1 cellular context compared by ENCODE assay signal in the genomic region with DNA sequence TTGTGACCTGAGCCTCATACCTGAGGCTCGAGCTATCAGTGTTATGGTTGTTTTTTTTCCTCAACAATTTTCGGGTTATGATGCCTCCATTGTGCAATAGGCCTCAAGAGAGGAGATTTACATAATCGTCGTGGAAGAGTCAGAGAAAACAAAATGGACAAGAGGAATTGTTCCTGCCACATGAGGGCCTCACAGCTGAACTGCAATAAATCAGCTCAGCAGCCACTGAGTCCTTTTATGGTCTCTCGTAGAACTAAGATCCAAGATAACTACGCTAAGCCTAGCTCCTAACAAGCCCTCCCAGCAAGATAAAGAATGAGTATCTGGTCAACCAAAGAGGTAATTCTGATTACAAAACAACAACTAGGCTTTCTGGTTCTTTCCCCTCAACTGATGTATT.
TF ChIP-seq lines count a peak whose summit lies in the region.

No MANE protein-coding gene starts in this region.

TF ChIP-seq in HEK293, 187 proteins besides CTCF, POLR2A, EP300 and RAD21 (continued from another document and continues in another):
- no peak for TF ChIP-seq ZNF16 (tag by site-specific recombination; IDR thresholded peaks at IDR 0.05; ENCODE audit: low read depth)
- no peak for TF ChIP-seq ZNF266 (tag by site-specific recombination; IDR thresholded peaks at IDR 0.05; ENCODE audit: low read depth)
- TF ChIP-seq ZNF335 (tag by site-specific recombination; conservative IDR thresholded peaks at IDR 0.05) = no peak
- TF ChIP-seq RBAK (tag by site-specific recombination; IDR thresholded peaks at IDR 0.05) = no peak
- TF ChIP-seq ZNF600 (tag by site-specific recombination; IDR thresholded peaks at IDR 0.05) = no peak
- TF ChIP-seq ZNF19 (tag by site-specific recombination; IDR thresholded peaks at IDR 0.05; ENCODE audit: low read depth) = no peak
- no peak for TF ChIP-seq ZNF155 (tag by site-specific recombination; IDR thresholded peaks at IDR 0.05)
- TF ChIP-seq ZNF529 (tag by site-specific recombination; IDR thresholded peaks at IDR 0.05; ENCODE audit: insufficient replicate concordance) = no peak
- no peak for TF ChIP-seq ZNF792 (tag by site-specific recombination; IDR thresholded peaks at IDR 0.05)
- TF ChIP-seq, protein P1, sequence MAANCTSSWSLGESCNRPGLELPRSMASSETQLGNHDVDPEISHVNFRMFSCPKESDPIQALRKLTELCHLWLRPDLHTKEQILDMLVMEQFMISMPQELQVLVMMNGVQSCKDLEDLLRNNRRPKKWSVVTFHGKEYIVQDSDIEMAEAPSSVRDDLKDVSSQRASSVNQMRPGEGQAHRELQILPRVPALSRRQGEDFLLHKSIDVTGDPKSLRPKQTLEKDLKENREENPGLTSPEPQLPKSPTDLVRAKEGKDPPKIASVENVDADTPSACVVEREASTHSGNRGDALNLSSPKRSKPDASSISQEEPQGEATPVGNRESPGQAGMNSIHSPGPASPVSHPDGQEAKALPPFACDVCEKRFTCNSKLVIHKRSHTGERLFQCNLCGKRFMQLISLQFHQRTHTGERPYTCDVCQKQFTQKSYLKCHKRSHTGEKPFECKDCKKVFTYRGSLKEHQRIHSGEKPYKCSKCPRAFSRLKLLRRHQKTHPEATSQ (tag by site-specific recombination; IDR thresholded peaks at IDR 0.05) = no peak
- TF ChIP-seq ZNF610 (tag by site-specific recombination; IDR thresholded peaks at IDR 0.05; ENCODE audit: borderline replicate concordance) = peak; percentile 64; the same call in 1 of the 2 replicates
- TF ChIP-seq, protein P2, sequence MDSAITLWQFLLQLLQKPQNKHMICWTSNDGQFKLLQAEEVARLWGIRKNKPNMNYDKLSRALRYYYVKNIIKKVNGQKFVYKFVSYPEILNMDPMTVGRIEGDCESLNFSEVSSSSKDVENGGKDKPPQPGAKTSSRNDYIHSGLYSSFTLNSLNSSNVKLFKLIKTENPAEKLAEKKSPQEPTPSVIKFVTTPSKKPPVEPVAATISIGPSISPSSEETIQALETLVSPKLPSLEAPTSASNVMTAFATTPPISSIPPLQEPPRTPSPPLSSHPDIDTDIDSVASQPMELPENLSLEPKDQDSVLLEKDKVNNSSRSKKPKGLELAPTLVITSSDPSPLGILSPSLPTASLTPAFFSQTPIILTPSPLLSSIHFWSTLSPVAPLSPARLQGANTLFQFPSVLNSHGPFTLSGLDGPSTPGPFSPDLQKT (IDR thresholded peaks at IDR 0.05; ENCODE audit: borderline replicate concordance, low read depth, low read length) = no peak
- TF ChIP-seq, protein P3, sequence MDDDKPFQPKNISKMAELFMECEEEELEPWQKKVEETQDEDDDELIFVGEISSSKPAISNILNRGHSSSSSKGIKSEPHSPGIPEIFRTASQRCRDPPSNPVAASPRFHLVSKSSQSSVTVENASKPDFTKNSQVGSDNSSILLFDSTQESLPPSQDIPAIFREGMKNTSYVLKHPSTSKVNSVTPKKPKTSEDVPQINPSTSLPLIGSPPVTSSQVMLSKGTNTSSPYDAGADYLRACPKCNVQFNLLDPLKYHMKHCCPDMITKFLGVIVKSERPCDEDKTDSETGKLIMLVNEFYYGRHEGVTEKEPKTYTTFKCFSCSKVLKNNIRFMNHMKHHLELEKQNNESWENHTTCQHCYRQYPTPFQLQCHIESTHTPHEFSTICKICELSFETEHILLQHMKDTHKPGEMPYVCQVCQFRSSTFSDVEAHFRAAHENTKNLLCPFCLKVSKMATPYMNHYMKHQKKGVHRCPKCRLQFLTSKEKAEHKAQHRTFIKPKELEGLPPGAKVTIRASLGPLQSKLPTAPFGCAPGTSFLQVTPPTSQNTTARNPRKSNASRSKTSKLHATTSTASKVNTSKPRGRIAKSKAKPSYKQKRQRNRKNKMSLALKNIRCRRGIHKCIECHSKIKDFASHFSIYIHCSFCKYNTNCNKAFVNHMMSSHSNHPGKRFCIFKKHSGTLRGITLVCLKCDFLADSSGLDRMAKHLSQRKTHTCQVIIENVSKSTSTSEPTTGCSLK (tag by site-specific recombination; IDR thresholded peaks at IDR 0.05) = no peak
- no peak for TF ChIP-seq ZNF274 (IDR thresholded peaks at IDR 0.05; ENCODE audit: low read length)
- TF ChIP-seq ZNF274 (tag by site-specific recombination; IDR thresholded peaks at IDR 0.05; ENCODE audit: borderline replicate concordance) = no peak
- TF ChIP-seq ZFP41 (tag by site-specific recombination; IDR thresholded peaks at IDR 0.05; ENCODE audit: borderline replicate concordance) = no peak
- TF ChIP-seq ZNF391 (tag by site-specific recombination; IDR thresholded peaks at IDR 0.05; ENCODE audit: borderline replicate concordance, low read depth) = no peak
- no peak for TF ChIP-seq ZFHX2 (tag by site-specific recombination; conservative IDR thresholded peaks at IDR 0.05)
- no peak for TF ChIP-seq ZNF501 (tag by site-specific recombination; IDR thresholded peaks at IDR 0.05)
- peak; percentile 34; the same call in 1 of the 2 replicates for TF ChIP-seq ZBTB17 (tag by site-specific recombination; IDR thresholded peaks at IDR 0.05)
- TF ChIP-seq, protein P4, sequence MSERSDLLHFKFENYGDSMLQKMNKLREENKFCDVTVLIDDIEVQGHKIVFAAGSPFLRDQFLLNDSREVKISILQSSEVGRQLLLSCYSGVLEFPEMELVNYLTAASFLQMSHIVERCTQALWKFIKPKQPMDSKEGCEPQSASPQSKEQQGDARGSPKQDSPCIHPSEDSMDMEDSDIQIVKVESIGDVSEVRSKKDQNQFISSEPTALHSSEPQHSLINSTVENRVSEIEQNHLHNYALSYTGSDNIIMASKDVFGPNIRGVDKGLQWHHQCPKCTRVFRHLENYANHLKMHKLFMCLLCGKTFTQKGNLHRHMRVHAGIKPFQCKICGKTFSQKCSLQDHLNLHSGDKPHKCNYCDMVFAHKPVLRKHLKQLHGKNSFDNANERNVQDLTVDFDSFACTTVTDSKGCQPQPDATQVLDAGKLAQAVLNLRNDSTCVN (tag by site-specific recombination; optimal IDR thresholded peaks at IDR 0.05) = no peak
- no peak for TF ChIP-seq ZNF768 (tag by site-specific recombination; IDR thresholded peaks at IDR 0.05)
- TF ChIP-seq, protein P5, sequence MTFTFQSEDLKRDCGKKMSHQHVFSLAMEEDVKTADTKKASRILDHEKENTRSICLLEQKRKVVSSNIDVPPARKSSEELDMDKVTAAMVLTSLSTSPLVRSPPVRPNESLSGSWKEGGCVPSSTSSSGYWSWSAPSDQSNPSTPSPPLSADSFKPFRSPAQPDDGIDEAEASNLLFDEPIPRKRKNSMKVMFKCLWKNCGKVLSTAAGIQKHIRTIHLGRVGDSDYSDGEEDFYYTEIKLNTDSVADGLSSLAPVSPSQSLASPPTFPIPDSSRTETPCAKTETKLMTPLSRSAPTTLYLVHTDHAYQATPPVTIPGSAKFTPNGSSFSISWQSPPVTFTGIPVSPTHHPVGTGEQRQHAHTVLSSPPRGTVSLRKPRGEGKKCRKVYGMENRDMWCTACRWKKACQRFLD (tag by site-specific recombination; IDR thresholded peaks at IDR 0.05) = no peak
- TF ChIP-seq SETDB1 (IDR thresholded peaks at IDR 0.05; ENCODE audit: insufficient read length, low read length) = no peak
- TF ChIP-seq, protein P6, sequence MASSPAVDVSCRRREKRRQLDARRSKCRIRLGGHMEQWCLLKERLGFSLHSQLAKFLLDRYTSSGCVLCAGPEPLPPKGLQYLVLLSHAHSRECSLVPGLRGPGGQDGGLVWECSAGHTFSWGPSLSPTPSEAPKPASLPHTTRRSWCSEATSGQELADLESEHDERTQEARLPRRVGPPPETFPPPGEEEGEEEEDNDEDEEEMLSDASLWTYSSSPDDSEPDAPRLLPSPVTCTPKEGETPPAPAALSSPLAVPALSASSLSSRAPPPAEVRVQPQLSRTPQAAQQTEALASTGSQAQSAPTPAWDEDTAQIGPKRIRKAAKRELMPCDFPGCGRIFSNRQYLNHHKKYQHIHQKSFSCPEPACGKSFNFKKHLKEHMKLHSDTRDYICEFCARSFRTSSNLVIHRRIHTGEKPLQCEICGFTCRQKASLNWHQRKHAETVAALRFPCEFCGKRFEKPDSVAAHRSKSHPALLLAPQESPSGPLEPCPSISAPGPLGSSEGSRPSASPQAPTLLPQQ (tag by site-specific recombination; IDR thresholded peaks at IDR 0.05) = peak; percentile 19; the same call in 1 of the 2 replicates
- TF ChIP-seq ZNF184 (tag by site-specific recombination; IDR thresholded peaks at IDR 0.05) = no peak
- TF ChIP-seq ZNF561 (tag by site-specific recombination; IDR thresholded peaks at IDR 0.05; ENCODE audit: borderline replicate concordance) = peak; percentile 65; the same call in 1 of the 2 replicates
- no peak for TF ChIP-seq ZNF530 (tag by site-specific recombination; IDR thresholded peaks at IDR 0.05; ENCODE audit: low read depth)
- TF ChIP-seq, protein P7, sequence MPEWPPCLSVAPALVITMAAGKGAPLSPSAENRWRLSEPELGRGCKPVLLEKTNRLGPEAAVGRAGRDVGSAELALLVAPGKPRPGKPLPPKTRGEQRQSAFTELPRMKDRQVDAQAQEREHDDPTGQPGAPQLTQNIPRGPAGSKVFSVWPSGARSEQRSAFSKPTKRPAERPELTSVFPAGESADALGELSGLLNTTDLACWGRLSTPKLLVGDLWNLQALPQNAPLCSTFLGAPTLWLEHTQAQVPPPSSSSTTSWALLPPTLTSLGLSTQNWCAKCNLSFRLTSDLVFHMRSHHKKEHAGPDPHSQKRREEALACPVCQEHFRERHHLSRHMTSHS (tag by site-specific recombination; IDR thresholded peaks at IDR 0.05) = no peak
- TF ChIP-seq, protein P8, sequence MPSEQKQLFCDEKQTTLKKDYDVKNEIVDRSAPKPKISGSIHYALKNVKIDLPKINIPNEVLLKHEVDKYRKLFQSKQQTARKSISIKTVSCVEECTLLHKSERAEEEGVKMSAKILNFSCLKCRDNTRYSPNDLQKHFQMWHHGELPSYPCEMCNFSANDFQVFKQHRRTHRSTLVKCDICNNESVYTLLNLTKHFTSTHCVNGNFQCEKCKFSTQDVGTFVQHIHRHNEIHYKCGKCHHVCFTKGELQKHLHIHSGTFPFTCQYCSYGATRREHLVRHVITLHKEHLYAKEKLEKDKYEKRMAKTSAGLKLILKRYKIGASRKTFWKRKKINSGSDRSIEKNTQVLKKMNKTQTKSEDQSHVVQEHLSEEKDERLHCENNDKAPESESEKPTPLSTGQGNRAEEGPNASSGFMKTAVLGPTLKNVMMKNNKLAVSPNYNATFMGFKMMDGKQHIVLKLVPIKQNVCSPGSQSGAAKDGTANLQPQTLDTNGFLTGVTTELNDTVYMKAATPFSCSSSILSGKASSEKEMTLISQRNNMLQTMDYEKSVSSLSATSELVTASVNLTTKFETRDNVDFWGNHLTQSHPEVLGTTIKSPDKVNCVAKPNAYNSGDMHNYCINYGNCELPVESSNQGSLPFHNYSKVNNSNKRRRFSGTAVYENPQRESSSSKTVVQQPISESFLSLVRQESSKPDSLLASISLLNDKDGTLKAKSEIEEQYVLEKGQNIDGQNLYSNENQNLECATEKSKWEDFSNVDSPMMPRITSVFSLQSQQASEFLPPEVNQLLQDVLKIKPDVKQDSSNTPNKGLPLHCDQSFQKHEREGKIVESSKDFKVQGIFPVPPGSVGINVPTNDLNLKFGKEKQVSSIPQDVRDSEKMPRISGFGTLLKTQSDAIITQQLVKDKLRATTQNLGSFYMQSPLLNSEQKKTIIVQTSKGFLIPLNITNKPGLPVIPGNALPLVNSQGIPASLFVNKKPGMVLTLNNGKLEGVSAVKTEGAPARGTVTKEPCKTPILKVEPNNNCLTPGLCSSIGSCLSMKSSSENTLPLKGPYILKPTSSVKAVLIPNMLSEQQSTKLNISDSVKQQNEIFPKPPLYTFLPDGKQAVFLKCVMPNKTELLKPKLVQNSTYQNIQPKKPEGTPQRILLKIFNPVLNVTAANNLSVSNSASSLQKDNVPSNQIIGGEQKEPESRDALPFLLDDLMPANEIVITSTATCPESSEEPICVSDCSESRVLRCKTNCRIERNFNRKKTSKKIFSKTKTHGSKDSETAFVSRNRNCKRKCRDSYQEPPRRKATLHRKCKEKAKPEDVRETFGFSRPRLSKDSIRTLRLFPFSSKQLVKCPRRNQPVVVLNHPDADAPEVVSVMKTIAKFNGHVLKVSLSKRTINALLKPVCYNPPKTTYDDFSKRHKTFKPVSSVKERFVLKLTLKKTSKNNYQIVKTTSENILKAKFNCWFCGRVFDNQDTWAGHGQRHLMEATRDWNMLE (tag by site-specific recombination; conservative IDR thresholded peaks at IDR 0.05; ENCODE audit: low read depth) = 0 out of 2 replicates have a peak, but pooled peaks have one; percentile 15
- TF ChIP-seq ZNF416 (tag by site-specific recombination; IDR thresholded peaks at IDR 0.05) = no peak
- no peak for TF ChIP-seq ZBTB7A (tag by site-specific recombination; IDR thresholded peaks at IDR 0.05; ENCODE audit: low read depth)
- TF ChIP-seq KLF8 (tag by site-specific recombination; IDR thresholded peaks at IDR 0.05) = no peak
- TF ChIP-seq ZNF548 (tag by site-specific recombination; IDR thresholded peaks at IDR 0.05) = no peak
- TF ChIP-seq ZNF843 (tag by site-specific recombination; IDR thresholded peaks at IDR 0.05) = peak; percentile 67
- TF ChIP-seq ZNF341 (tag by site-specific recombination; IDR thresholded peaks at IDR 0.05; ENCODE audit: low read depth) = no peak
- no peak for TF ChIP-seq ZNF549 (tag by site-specific recombination; IDR thresholded peaks at IDR 0.05)
- TF ChIP-seq ZNF626 (tag by site-specific recombination; IDR thresholded peaks at IDR 0.05) = no peak
- no peak for TF ChIP-seq ZNF777 (tag by site-specific recombination; IDR thresholded peaks at IDR 0.05; ENCODE audit: borderline replicate concordance)
- no peak for TF ChIP-seq HOXC10 (CRISPR knock-in tag; IDR thresholded peaks at IDR 0.05)
- TF ChIP-seq REPIN1 (tag by site-specific recombination; IDR thresholded peaks at IDR 0.05; ENCODE audit: low read depth) = no peak
- TF ChIP-seq ZNF473 (tag by site-specific recombination; IDR thresholded peaks at IDR 0.05) = no peak
- no peak for TF ChIP-seq ZNF23 (tag by site-specific recombination; IDR thresholded peaks at IDR 0.05; ENCODE audit: borderline replicate concordance)
- TF ChIP-seq ZNF221 (tag by site-specific recombination; IDR thresholded peaks at IDR 0.05; ENCODE audit: borderline replicate concordance) = no peak
- TF ChIP-seq YY1 (tag by site-specific recombination; IDR thresholded peaks at IDR 0.05) = peak; percentile 47
- TF ChIP-seq ZNF433 (tag by site-specific recombination; IDR thresholded peaks at IDR 0.05; ENCODE audit: low read depth) = no peak
- TF ChIP-seq ZNF677 (tag by site-specific recombination; IDR thresholded peaks at IDR 0.05) = no peak
- no peak for TF ChIP-seq BCL11B (tag by site-specific recombination; IDR thresholded peaks at IDR 0.05; ENCODE audit: low read depth)
- no peak for TF ChIP-seq ZNF664 (tag by site-specific recombination; IDR thresholded peaks at IDR 0.05)
- peak; percentile 62; the same call in 1 of the 2 replicates for TF ChIP-seq ZNF10 (tag by site-specific recombination; IDR thresholded peaks at IDR 0.05)
- no peak for TF ChIP-seq ZNF121 (tag by site-specific recombination; IDR thresholded peaks at IDR 0.05)
- TF ChIP-seq ZNF660 (tag by site-specific recombination; IDR thresholded peaks at IDR 0.05) = peak; percentile 16; the same call in 1 of the 2 replicates
- TF ChIP-seq ZNF624 (tag by site-specific recombination; IDR thresholded peaks at IDR 0.05) = no peak
